Comparison of ENCODE assay signal across 8 cellular contexts in the genomic region with DNA sequence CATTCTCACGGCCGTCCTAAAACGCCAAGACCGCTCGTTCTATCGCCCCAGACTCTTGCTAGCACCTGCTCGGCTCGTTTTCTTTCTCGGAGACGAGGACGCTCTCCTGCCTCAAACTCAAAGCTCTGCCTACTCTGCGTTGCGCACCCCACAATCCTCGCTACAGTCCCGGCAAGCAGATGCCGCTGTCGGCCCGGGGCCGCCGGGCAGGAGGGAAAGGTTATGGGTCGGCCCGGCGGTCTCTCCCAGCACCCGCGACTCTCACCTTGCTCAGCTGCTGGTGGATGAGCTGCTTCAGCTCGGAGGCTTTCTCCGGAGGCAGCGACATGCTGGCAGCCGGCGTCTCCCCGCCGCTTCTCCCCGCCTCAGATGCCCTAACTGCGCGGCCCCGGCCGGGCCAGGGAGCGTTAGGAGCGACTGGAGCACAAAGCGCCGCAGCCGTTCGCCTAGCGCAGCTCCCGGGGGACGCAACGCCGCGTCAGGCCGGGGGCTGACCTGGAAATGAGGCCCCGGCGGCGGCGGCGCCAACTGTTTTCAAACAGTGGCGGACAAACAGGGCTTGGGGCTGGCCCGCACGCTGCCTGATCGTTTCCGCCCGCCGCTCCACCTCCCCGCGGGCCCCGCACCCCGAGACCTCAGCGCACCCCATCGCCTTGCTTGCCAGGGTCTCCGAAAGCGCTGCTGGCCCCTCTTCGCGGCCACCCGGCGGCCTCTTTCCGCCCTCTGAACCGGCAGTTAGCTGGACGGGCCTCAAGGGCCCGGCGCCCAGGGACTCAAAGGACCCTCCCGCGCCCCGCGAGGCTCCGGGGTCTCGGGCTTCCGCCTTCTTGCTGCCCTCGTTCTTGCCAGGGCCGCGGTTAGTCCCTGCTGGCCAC. TPM values are rescaled to one million over a fixed set of nuclear protein-coding genes. Genes with fewer than 3 reads are reported as not detected.
DNase-seq lines count a peak whose midpoint lies in the region; ATAC-seq and TF ChIP-seq lines count a peak whose summit lies in the region.

A gene with protein sequence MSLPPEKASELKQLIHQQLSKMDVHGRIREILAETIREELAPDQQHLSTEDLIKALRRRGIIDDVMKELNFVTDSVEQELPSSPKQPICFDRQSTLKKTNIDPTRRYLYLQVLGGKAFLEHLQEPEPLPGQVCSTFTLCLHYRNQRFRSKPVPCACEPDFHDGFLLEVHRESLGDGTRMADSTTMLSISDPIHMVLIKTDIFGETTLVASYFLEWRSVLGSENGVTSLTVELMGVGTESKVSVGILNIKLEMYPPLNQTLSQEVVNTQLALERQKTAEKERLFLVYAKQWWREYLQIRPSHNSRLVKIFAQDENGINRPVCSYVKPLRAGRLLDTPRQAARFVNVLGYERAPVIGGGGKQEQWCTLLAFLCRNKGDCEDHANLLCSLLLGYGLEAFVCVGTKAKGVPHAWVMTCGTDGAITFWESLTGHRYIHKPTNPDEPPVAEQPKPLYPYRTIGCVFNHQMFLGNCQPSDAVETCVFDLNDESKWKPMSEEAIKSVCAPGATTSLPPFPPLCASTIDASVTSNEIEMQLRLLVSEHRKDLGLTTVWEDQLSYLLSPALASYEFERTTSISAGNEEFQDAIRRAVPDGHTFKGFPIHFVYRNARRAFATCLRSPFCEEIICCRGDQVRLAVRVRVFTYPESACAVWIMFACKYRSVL (minus strand): TSS at position 503 of the 875 bp plus-strand sequence. CDS start 175 bp downstream, at position 328.
A gene with protein sequence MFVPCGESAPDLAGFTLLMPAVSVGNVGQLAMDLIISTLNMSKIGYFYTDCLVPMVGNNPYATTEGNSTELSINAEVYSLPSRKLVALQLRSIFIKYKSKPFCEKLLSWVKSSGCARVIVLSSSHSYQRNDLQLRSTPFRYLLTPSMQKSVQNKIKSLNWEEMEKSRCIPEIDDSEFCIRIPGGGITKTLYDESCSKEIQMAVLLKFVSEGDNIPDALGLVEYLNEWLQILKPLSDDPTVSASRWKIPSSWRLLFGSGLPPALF (plus strand): TSS at position 822 of the 875 bp plus-strand sequence. CDS start 66 bp downstream, outside the sequence.

- H3K27me3 ChIP-seq in adipocyte (replicated peaks; ENCODE audit: control insufficient read depth, insufficient read depth, low read length): no peaks in the 10 kb centered on the region
- no peaks in the 10 kb centered on the region for H3K27me3 ChIP-seq in heart left ventricle

- DNase-seq in NCI-H128 (lab: John Stamatoyannopoulos, UW; ENCODE audit: unreplicated experiment) (peak; percentile 83), T-cell (peak; percentile 66 to 89 (median 79)), adipocyte (ENCODE audit: low read depth) (peak; percentile 97), heart left ventricle (peak; percentile 91 to 97 (median 95)), posterior vena cava (ENCODE audit: low spot score) (peak; percentile 97), type B pancreatic cell (ENCODE audit: extremely low spot score, unreplicated experiment) (peak; percentile 92)

- H3K4me3 Mint-ChIP-seq in T-cell: peak within 1 kb of the TSS; percentile 85 to 97 (median 93)
- peak within 1 kb of the TSS; percentile 96 for H3K4me3 Mint-ChIP-seq in type B pancreatic cell

- peak within 1 kb of the TSS; percentile 100 for H3K9ac ChIP-seq in adipocyte (ENCODE audit: low read length)

- H3K27ac ChIP-seq in heart left ventricle: peak within 1 kb of the TSS; percentile 92 to 100 (median 98)

- 0% methylated on average over 37 to 89 of the region's 89 CpGs for WGBS in heart left ventricle, 4 donors

- H3K4me1 ChIP-seq in adipocyte (ENCODE audit: control insufficient read depth, insufficient read depth, low read length) (peaks cover 32% of the 10 kb centered on the region), heart left ventricle (peaks cover 0 to 37% (median 28%) of the 10 kb centered on the region in 12 donors)

- POLR2A ChIA-PET in T-cell (lab: Charles Lee): interaction anchor here (0.6 kb wide), 3 partner anchors 12 to 912 kb away, joined by 3 to 4 read pairs (median 3); no protein-coding TSS in a partner anchor

- H3K27me3 Mint-ChIP-seq in T-cell (no peaks in the 10 kb centered on the region), type B pancreatic cell (no peaks in the 10 kb centered on the region)

- CTCF ChIA-PET in T-cell (lab: Charles Lee): interaction anchor here in 1 of 2 donors (0.5 to 1.4 kb wide), 6 partner anchors 25 to 1047 kb away, joined by 3 to 5 read pairs (median 4); a partner anchor contains a TSS

- H3K36me3 Mint-ChIP-seq in T-cell: peaks cover 14% of the 10 kb centered on the region
- H3K36me3 Mint-ChIP-seq in type B pancreatic cell: peaks cover 19% of the 10 kb centered on the region

- ATAC-seq in HG02642 (IDR thresholded peaks at IDR 0.05; ENCODE audit: poor library complexity, unreplicated experiment) (peak; percentile 85), T-cell (replicated peaks in 1 of 4) (peak; percentile 85 to 87 (median 85)), heart left ventricle (peak; percentile 79 to 97 (median 96))

- TF ChIP-seq CTCF in GM12875 (IDR thresholded peaks at IDR 0.05; ENCODE audit: borderline replicate concordance, insufficient read depth, low read depth, low read length) (no peak), heart left ventricle (IDR thresholded peaks at IDR 0.05) (peak in 2 of 12 donors; percentile 7 to 8), type B pancreatic cell (conservative IDR thresholded peaks at IDR 0.05) (no peak)

- peaks cover 51 to 57% (median 52%) of the 10 kb centered on the region in 3 donors for H3K4me1 Mint-ChIP-seq in T-cell
- H3K4me1 Mint-ChIP-seq in type B pancreatic cell (ENCODE audit: unreplicated experiment): peaks cover 38% of the 10 kb centered on the region

- TF ChIP-seq POLR2A in heart left ventricle (IDR thresholded peaks at IDR 0.05): peak in 1 of 2 donors; percentile 84

- H3K9me3 Mint-ChIP-seq in T-cell (no peaks in the 10 kb centered on the region), type B pancreatic cell (no peaks in the 10 kb centered on the region)

- H3K9me3 ChIP-seq in adipocyte (ENCODE audit: control insufficient read depth, low read length) (no peaks in the 10 kb centered on the region), heart left ventricle (no peaks in the 10 kb centered on the region)

- H3K4me3 ChIP-seq in GM12875 (ENCODE audit: low read depth, low read length): peak within 1 kb of the TSS; percentile 98
- peak within 1 kb of the TSS; percentile 100 for H3K4me3 ChIP-seq in adipocyte (ENCODE audit: low read length)
- H3K4me3 ChIP-seq in heart left ventricle: peak within 1 kb of the TSS; percentile 67 to 100 (median 88)

- intact Hi-C loops in heart left ventricle (cut with DNase I) (loop anchor here in 1 of 10 donors (1.0 kb wide), 1 partner anchor 23 kb away; no protein-coding TSS in a partner anchor), posterior vena cava (cut with DNase I) (no loop called here)

- H3K36me3 ChIP-seq in adipocyte (ENCODE audit: control insufficient read depth, insufficient read depth, low read length, severe bottlenecking) (peaks cover 14% of the 10 kb centered on the region), heart left ventricle (peaks cover 0 to 48% (median 35%) of the 10 kb centered on the region in 9 donors)

- H3K27ac Mint-ChIP-seq in T-cell: peak within 1 kb of the TSS; percentile 96 to 100
- peak within 1 kb of the TSS; percentile 91 for H3K27ac Mint-ChIP-seq in type B pancreatic cell

RNA-seq across cellular contexts. Expression of the first gene that starts in this region (rescaled TPM):
- total RNA-seq in T-cell: 1 to 10 TPM; 6.8 to 9.7 (median 8.2) TPM
- total RNA-seq in heart left ventricle: 1 to 10 TPM; 1.6 to 7.9 (median 4.4) TPM
- 1 to 10 TPM; 1.3 to 3.2 TPM for polyA plus RNA-seq in heart left ventricle
- 1 to 10 TPM; 2.8 to 4.5 TPM for total RNA-seq in posterior vena cava
- 12.2 and 12.4 TPM in 2 replicates for total RNA-seq in type B pancreatic cell (ENCODE audit: low replicate concordance)

RNA-seq across cellular contexts. Expression of the second gene that starts in this region (rescaled TPM):
- total RNA-seq in T-cell (10 to 100 TPM; 50.3 to 59.9 (median 56.1) TPM), heart left ventricle (10 to 100 TPM; 35.8 to 61.5 (median 44.7) TPM), posterior vena cava (10 to 100 TPM; 60.6 to 62.3 TPM), type B pancreatic cell (ENCODE audit: low replicate concordance) (57.8 and 59.0 TPM in 2 replicates)
- 10 to 100 TPM; 55.5 to 65.7 TPM for polyA plus RNA-seq in heart left ventricle

Comparison
In these comparisons a context has a peak if more than half of its experiments do, and no peak if none do; other contexts are left out.
1. Peak in every context shown above with its lines: DNase-seq, ATAC-seq, H3K4me3 ChIP-seq and H3K27ac ChIP-seq.